18 cellular contexts compared by ENCODE assay signal in genomic region chr11:117083011-117083940, GRCh38. TPM values are rescaled to one million over a fixed set of nuclear protein-coding genes. Genes with fewer than 3 reads are reported as not detected.
A peak's percentile ranks its signal among the peaks of the same experiment; 100 is the strongest.
DNase-seq lines count a peak whose midpoint lies in the region; ATAC-seq, FAIRE-seq and TF ChIP-seq lines count a peak whose summit lies in the region.
"Had no signal": no experiment of that assay in that cellular context is flagged by ENCODE, and none has a peak within 500 bp of the region (broad histone marks: within the 10 kb centered on the region; RNA-seq: fewer than 3 reads in every experiment).

No MANE protein-coding gene starts in this region.

- no peak for ATAC-seq in esophagus mucosa
- ATAC-seq: left lobe of liver, upper lobe of right lung had no signal

- H3K27me3 ChIP-seq in GM23248 (replicated peaks; ENCODE audit: insufficient read depth) (no peaks in the 10 kb centered on the region), neuronal stem cell (ENCODE audit: control insufficient read depth in 3 of 3, insufficient read depth in 3 of 3, low read depth in 1 of 3, low read length in 3 of 3) (no peaks in the 10 kb centered on the region)
- H3K27me3 ChIP-seq: hepatocyte, upper lobe of right lung had no signal

- FAIRE-seq in endometrium (lab: Jason Lieb, UNC), result peak; percentile 45
- FAIRE-seq: H54 had no signal

- no peak overlapping the region for H3K4ac ChIP-seq in neuronal stem cell (ENCODE audit: low read length)

- peaks cover 2% of the 10 kb centered on the region for H3K79me1 ChIP-seq in neuronal stem cell (ENCODE audit: low read depth, low read length)

- WGBS in GM23248 (ENCODE audit: low coverage in 1 of 2, low lambda C conversion rate in 2 of 2, missing lambda C conversion rate in 2 of 2), 2 experiments, result 66 to 70% methylated on average over 5 of the region's 5 CpGs
- WGBS in neuronal stem cell (ENCODE audit: extremely low coverage in 2 of 2, insufficient read length in 2 of 2, insufficient replicate concordance in 1 of 2), 2 donors, result no CpG with 5 or more reads among the region's 5 CpGs

- H3K14ac ChIP-seq in neuronal stem cell (ENCODE audit: low read length), result no peak overlapping the region

- H2BK15ac ChIP-seq in neuronal stem cell (ENCODE audit: low read length), result no peak overlapping the region

- in situ Hi-C loops in GM23248 (cut with MboI), result no loop called here

- no peak for TF ChIP-seq CTCF in AG10803 (conservative IDR thresholded peaks at IDR 0.05; ENCODE audit: low read length)

- no peak overlapping the region for H3K4me3 ChIP-seq in AG10803 (ENCODE audit: low read length)
- no peak overlapping the region for H3K4me3 ChIP-seq in GM23248
- no peak overlapping the region for H3K4me3 ChIP-seq in neuronal stem cell (ENCODE audit: low read length in 2 of 2)
- H3K4me3 ChIP-seq: hepatocyte, upper lobe of right lung had no signal

- peaks cover 22% of the 10 kb centered on the region for H4K20me1 ChIP-seq in GM23248 (ENCODE audit: insufficient read depth)

- H2BK12ac ChIP-seq in neuronal stem cell (ENCODE audit: low read length), result no peak overlapping the region

- H3F3A ChIP-seq in GM23248 (ENCODE audit: insufficient read depth), result peaks cover 23% of the 10 kb centered on the region

- H2BK5ac ChIP-seq in neuronal stem cell (ENCODE audit: low read length), result no peak overlapping the region

- H3K9me3 ChIP-seq in GM23248 (ENCODE audit: low read depth) (no peaks in the 10 kb centered on the region), neuronal stem cell (replicated peaks in 1 of 2; ENCODE audit: control insufficient read depth in 2 of 2, insufficient read depth in 1 of 2, low read depth in 1 of 2, low read length in 2 of 2) (no peaks in the 10 kb centered on the region)
- H3K9me3 ChIP-seq: upper lobe of right lung had no signal

- H3K9me2 ChIP-seq in GM23248 (ENCODE audit: insufficient read depth), result peaks cover 3% of the 10 kb centered on the region; the same call in 1 of the 2 replicates

- no peak overlapping the region for H3K9ac ChIP-seq in GM23248
- no peak overlapping the region for H3K9ac ChIP-seq in neuronal stem cell (ENCODE audit: low read depth, low read length, poor library complexity)

- DNase-seq in AG10803 (ENCODE audit: low read depth) (peak; percentile 49), GM23248 (peak; percentile 20), neuronal stem cell (ENCODE audit: low spot score) (no peak), NCI-H524 treated with DMSO at 0.1 percent for 48 hours (lab: John Stamatoyannopoulos, UW) (no peak), UCSD-AML1 (lab: John Stamatoyannopoulos, UW; ENCODE audit: unreplicated experiment) (no peak), NK-92 (lab: John Stamatoyannopoulos, UW; ENCODE audit: unreplicated experiment) (no peak)
- DNase-seq: activated CD4-positive, alpha-beta T cell treated with anti-CD3 and anti-CD28 coated beads, Interleukin-2, amount 10 ng/mL, durations not matched to agents 24 days and 14 days; activated naive CD8-positive, alpha-beta T cell treated with anti-CD3 and anti-CD28 coated beads, Interleukin-2, amount 10 ng/mL, durations not matched to agents 7 days and 5 days; activated T-cell treated with anti-CD3 and anti-CD28 coated beads, Interleukin-2, amount 50 U/mL, for 24 hours; erythroblast; naive B cell; stimulated activated CD4-positive, alpha-beta T cell treated with anti-CD3 and anti-CD28 coated beads, Interleukin-4, amount 100 ng/mL, for 1 hour; upper lobe of right lung had no signal

- no peak overlapping the region for H2AK5ac ChIP-seq in neuronal stem cell (ENCODE audit: low read depth, low read length)

- H2BK120ac ChIP-seq in neuronal stem cell (ENCODE audit: low read depth, low read length), result no peak overlapping the region

- H3K36me3 ChIP-seq in GM23248 (ENCODE audit: low read depth), result no peaks in the 10 kb centered on the region
- no peaks in the 10 kb centered on the region for H3K36me3 ChIP-seq in neuronal stem cell (replicated peaks in 1 of 2; ENCODE audit: control insufficient read depth in 2 of 2, insufficient read depth in 2 of 2, low read length in 2 of 2)
- H3K36me3 ChIP-seq: upper lobe of right lung had no signal

- H3K79me2 ChIP-seq in GM23248 (ENCODE audit: insufficient read depth), result peaks cover 100% of the 10 kb centered on the region

- no peaks in the 10 kb centered on the region for H3K4me1 ChIP-seq in GM23248 (ENCODE audit: insufficient read depth)
- peaks cover 3 to 6% of the 10 kb centered on the region in 2 donors for H3K4me1 ChIP-seq in neuronal stem cell (ENCODE audit: control insufficient read depth in 2 of 2, insufficient read depth in 1 of 2, low read depth in 1 of 2, low read length in 2 of 2)

- H2AFZ ChIP-seq in GM23248 (no peak overlapping the region), neuronal stem cell (ENCODE audit: low read length) (no peak overlapping the region)
- H2AFZ ChIP-seq: hepatocyte had no signal

- no peak overlapping the region for H4K91ac ChIP-seq in neuronal stem cell (ENCODE audit: low read depth, low read length, poor library complexity)

- no peak overlapping the region for H3K23ac ChIP-seq in neuronal stem cell (ENCODE audit: low read depth, low read length, poor library complexity)

- H4K8ac ChIP-seq in neuronal stem cell (ENCODE audit: low read depth, low read length), result no peak overlapping the region

- H3K4me2 ChIP-seq in GM23248 (ENCODE audit: unreplicated experiment) (no peak overlapping the region), neuronal stem cell (ENCODE audit: insufficient read depth, low read length, poor library complexity, severe bottlenecking) (no peak overlapping the region)
- H3K4me2 ChIP-seq: hepatocyte had no signal

- H3K27ac ChIP-seq in GM23248, result no peak overlapping the region
- peak overlapping the region; percentile 32 for H3K27ac ChIP-seq in neuronal stem cell (replicated peaks; ENCODE audit: low read length)
- H3K27ac ChIP-seq: hepatocyte, upper lobe of right lung had no signal

- H3K18ac ChIP-seq in neuronal stem cell (ENCODE audit: low read length), result no peak overlapping the region

RNA-seq across cellular contexts. Expression of gene SIK3, which starts 15.0 kb away (rescaled TPM):
- 13.3 and 15.5 TPM in 2 replicates for total RNA-seq in GM23248 (2014; rRNA removed; shearing (Covaris generic))
- polyA plus RNA-seq in GM23248 (2016; fragmentation: Nextera tagmentation; extraction: Ambion mirVana), result 3.9 and 4.2 TPM in 2 replicates
- 12.3 TPM for polyA plus RNA-seq in neuronal stem cell (2013, experiment 1 of 2)
- 13.3 TPM for polyA plus RNA-seq in neuronal stem cell (2013, experiment 2 of 2)
- 25.2 TPM for total RNA-seq in esophagus mucosa

Comparison
In these comparisons a context has a peak if more than half of its experiments do, and no peak if none do; other contexts are left out.
1. DNase-seq: peak in AG10803 (single experiment) and GM23248 (single experiment); none in neuronal stem cell (single experiment), NCI-H524 treated with DMSO at 0.1 percent for 48 hours (single experiment), UCSD-AML1 (single experiment) and NK-92 (single experiment).